ENCODE assay signal across 17 cellular contexts in genomic region chr20:61587910-61588309, GRCh38.
"Had no signal": no experiment of that assay in that cellular context is flagged by ENCODE, and none has a peak within 500 bp of the region (broad histone marks: within the 10 kb centered on the region; RNA-seq: fewer than 3 reads in every experiment).

No MANE protein-coding gene starts in this region.

- H3K36me3 ChIP-seq: colonic mucosa, gastroesophageal sphincter, heart left ventricle, neural progenitor cell, ovary, upper lobe of left lung had no signal

- H3K9ac ChIP-seq: neural progenitor cell had no signal

- H2AFZ ChIP-seq: neural progenitor cell had no signal

- H3K4me2 ChIP-seq: neural progenitor cell had no signal

- H3K27me3 ChIP-seq: colonic mucosa, neural progenitor cell, ovary, testis, upper lobe of left lung had no signal

- H3K4me3 ChIP-seq: colonic mucosa, gastroesophageal sphincter, heart left ventricle, neural progenitor cell, ovary, psoas muscle, testis, upper lobe of left lung had no signal

- H3K4me1 ChIP-seq: colonic mucosa, psoas muscle, testis, upper lobe of left lung had no signal

- DNase-seq: activated CD4-positive, alpha-beta T cell treated with anti-CD3 and anti-CD28 coated beads for 1 hour; activated CD4-positive, alpha-beta T cell treated with anti-CD3 and anti-CD28 coated beads, Interleukin-2, amount 50 U/mL, for 48 hours; activated naive CD8-positive, alpha-beta T cell treated with anti-CD3 and anti-CD28 coated beads for 36 hours; activated T-cell treated with anti-CD3 and anti-CD28 coated beads for 4 hours; amygdala; colonic mucosa; erythroblast; right cardiac atrium; stimulated activated CD4-positive, alpha-beta T cell treated with anti-CD3 and anti-CD28 coated beads, Interleukin-4, amount 100 ng/mL, for 24 hours; testis; upper lobe of left lung had no signal

- H3K9me3 ChIP-seq: colonic mucosa, ovary, testis had no signal

- ATAC-seq: gastroesophageal sphincter; heart left ventricle; psoas muscle; right cardiac atrium; stimulated activated effector memory CD8-positive, alpha-beta T cell treated with anti-CD3 and anti-CD28 coated beads, Interleukin-12 subunit alpha, Interleukin-12 subunit beta, amount 100 ng/mL, for 72 hours had no signal

- H3K27ac ChIP-seq: colonic mucosa, gastroesophageal sphincter, heart left ventricle, neural progenitor cell, ovary, psoas muscle, testis, upper lobe of left lung had no signal
